In the genomic region with DNA sequence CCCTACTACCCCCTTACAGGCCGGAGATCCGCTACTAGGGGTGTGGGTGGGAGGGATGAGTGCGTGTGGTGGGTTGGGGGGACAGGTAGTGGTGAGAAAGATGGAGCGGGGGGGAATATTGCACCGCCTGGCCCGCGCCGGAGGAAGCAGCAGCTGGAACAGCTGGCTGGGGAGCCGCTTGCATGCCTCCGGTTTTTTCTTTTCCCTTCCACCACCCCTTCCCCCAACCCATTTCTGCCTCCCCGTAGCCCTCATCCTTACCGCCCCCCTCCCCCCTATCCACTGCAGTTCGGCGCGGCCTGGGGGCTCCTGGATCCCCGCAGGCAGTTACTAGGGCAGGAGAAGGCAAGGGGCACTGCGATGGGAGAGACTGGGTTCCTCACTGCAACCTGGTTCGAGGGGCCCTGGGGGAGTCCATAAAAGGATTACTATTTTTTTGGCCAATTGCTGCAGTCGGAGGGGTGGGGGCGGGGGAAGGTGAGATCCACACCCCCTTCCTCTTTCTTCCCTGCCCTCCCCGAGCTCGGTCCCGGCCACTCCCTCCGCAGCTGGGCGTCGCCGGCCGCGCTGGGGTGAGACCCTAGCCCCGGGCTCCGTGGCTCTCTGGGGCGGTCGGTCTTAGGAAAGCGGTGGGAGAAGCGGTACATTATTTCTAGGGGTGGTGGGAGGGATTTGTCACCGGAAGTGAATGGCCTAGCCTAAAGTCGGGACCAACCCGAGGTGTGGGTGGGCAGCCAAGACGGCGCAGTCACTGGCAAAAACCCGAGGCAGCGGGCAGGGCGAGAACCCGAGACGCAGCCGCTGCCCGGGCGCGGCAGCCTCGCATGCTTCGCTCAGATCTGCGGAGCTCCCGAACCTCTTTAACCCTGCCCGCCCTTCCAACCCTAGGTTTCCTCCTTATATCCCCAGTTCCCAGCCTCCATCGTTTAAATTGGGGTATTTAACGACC, we compare ENCODE assay signal across 1 cellular context.
A peak's percentile ranks its signal among the peaks of the same experiment; 100 is the strongest.
TF ChIP-seq lines count a peak whose summit lies in the region.

No MANE protein-coding gene starts in this region.

TF ChIP-seq in HepG2, 621 proteins besides CTCF, POLR2A, EP300 and RAD21 (continued from another document and continues in another):
- TF ChIP-seq, protein P1, sequence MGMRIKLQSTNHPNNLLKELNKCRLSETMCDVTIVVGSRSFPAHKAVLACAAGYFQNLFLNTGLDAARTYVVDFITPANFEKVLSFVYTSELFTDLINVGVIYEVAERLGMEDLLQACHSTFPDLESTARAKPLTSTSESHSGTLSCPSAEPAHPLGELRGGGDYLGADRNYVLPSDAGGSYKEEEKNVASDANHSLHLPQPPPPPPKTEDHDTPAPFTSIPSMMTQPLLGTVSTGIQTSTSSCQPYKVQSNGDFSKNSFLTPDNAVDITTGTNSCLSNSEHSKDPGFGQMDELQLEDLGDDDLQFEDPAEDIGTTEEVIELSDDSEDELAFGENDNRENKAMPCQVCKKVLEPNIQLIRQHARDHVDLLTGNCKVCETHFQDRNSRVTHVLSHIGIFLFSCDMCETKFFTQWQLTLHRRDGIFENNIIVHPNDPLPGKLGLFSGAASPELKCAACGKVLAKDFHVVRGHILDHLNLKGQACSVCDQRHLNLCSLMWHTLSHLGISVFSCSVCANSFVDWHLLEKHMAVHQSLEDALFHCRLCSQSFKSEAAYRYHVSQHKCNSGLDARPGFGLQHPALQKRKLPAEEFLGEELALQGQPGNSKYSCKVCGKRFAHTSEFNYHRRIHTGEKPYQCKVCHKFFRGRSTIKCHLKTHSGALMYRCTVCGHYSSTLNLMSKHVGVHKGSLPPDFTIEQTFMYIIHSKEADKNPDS (CRISPR knock-in tag; IDR thresholded peaks at IDR 0.05) = no peak; the same call in 1 of the 2 replicates
- TF ChIP-seq ZFAT (CRISPR knock-in tag; conservative IDR thresholded peaks at IDR 0.05) (no peak), DPF2 (CRISPR knock-in tag; IDR thresholded peaks at IDR 0.05; ENCODE audit: borderline replicate concordance, low read depth) (0 out of 2 replicates have a peak, but pooled peaks have one; percentile 12), ZNF780A (CRISPR knock-in tag; IDR thresholded peaks at IDR 0.05) (peak; percentile 11; the same call in 1 of the 2 replicates), ATAD3A (CRISPR knock-in tag; IDR thresholded peaks at IDR 0.05) (no peak), MYNN (CRISPR knock-in tag; IDR thresholded peaks at IDR 0.05; ENCODE audit: low read depth) (no peak), ZSCAN31 (CRISPR knock-in tag; IDR thresholded peaks at IDR 0.05; ENCODE audit: low read depth) (peak; percentile 90), GABPB1 (CRISPR knock-in tag; IDR thresholded peaks at IDR 0.05) (peak; percentile 95), MEIS2 (CRISPR knock-in tag; IDR thresholded peaks at IDR 0.05) (0 out of 2 replicates have a peak, but pooled peaks have one; percentile 52), GZF1 (CRISPR knock-in tag; IDR thresholded peaks at IDR 0.05) (no peak), DMAP1 (CRISPR knock-in tag; IDR thresholded peaks at IDR 0.05) (peak; percentile 77), ZNF788 (CRISPR knock-in tag; IDR thresholded peaks at IDR 0.05; ENCODE audit: borderline replicate concordance) (peak; percentile 43; the same call in 1 of the 2 replicates), ZNF143 (CRISPR knock-in tag; IDR thresholded peaks at IDR 0.05) (no peak), SRSF4 (IDR thresholded peaks at IDR 0.05; ENCODE audit: low read depth, low read length, poor library complexity, severe bottlenecking) (no peak), RBFOX2 (IDR thresholded peaks at IDR 0.05; ENCODE audit: low read depth, low read length) (peak; percentile 95)
- TF ChIP-seq, protein P2, sequence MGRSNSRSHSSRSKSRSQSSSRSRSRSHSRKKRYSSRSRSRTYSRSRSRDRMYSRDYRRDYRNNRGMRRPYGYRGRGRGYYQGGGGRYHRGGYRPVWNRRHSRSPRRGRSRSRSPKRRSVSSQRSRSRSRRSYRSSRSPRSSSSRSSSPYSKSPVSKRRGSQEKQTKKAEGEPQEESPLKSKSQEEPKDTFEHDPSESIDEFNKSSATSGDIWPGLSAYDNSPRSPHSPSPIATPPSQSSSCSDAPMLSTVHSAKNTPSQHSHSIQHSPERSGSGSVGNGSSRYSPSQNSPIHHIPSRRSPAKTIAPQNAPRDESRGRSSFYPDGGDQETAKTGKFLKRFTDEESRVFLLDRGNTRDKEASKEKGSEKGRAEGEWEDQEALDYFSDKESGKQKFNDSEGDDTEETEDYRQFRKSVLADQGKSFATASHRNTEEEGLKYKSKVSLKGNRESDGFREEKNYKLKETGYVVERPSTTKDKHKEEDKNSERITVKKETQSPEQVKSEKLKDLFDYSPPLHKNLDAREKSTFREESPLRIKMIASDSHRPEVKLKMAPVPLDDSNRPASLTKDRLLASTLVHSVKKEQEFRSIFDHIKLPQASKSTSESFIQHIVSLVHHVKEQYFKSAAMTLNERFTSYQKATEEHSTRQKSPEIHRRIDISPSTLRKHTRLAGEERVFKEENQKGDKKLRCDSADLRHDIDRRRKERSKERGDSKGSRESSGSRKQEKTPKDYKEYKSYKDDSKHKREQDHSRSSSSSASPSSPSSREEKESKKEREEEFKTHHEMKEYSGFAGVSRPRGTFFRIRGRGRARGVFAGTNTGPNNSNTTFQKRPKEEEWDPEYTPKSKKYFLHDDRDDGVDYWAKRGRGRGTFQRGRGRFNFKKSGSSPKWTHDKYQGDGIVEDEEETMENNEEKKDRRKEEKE (IDR thresholded peaks at IDR 0.05) = no peak
- TF ChIP-seq, protein P3, sequence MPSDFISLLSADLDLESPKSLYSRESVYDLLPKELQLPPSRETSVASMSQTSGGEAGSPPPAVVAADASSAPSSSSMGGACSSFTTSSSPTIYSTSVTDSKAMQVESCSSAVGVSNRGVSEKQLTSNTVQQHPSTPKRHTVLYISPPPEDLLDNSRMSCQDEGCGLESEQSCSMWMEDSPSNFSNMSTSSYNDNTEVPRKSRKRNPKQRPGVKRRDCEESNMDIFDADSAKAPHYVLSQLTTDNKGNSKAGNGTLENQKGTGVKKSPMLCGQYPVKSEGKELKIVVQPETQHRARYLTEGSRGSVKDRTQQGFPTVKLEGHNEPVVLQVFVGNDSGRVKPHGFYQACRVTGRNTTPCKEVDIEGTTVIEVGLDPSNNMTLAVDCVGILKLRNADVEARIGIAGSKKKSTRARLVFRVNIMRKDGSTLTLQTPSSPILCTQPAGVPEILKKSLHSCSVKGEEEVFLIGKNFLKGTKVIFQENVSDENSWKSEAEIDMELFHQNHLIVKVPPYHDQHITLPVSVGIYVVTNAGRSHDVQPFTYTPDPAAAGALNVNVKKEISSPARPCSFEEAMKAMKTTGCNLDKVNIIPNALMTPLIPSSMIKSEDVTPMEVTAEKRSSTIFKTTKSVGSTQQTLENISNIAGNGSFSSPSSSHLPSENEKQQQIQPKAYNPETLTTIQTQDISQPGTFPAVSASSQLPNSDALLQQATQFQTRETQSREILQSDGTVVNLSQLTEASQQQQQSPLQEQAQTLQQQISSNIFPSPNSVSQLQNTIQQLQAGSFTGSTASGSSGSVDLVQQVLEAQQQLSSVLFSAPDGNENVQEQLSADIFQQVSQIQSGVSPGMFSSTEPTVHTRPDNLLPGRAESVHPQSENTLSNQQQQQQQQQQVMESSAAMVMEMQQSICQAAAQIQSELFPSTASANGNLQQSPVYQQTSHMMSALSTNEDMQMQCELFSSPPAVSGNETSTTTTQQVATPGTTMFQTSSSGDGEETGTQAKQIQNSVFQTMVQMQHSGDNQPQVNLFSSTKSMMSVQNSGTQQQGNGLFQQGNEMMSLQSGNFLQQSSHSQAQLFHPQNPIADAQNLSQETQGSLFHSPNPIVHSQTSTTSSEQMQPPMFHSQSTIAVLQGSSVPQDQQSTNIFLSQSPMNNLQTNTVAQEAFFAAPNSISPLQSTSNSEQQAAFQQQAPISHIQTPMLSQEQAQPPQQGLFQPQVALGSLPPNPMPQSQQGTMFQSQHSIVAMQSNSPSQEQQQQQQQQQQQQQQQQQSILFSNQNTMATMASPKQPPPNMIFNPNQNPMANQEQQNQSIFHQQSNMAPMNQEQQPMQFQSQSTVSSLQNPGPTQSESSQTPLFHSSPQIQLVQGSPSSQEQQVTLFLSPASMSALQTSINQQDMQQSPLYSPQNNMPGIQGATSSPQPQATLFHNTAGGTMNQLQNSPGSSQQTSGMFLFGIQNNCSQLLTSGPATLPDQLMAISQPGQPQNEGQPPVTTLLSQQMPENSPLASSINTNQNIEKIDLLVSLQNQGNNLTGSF (CRISPR knock-in tag; IDR thresholded peaks at IDR 0.05) = peak; percentile 53; the same call in 1 of the 2 replicates
- TF ChIP-seq, protein P4, sequence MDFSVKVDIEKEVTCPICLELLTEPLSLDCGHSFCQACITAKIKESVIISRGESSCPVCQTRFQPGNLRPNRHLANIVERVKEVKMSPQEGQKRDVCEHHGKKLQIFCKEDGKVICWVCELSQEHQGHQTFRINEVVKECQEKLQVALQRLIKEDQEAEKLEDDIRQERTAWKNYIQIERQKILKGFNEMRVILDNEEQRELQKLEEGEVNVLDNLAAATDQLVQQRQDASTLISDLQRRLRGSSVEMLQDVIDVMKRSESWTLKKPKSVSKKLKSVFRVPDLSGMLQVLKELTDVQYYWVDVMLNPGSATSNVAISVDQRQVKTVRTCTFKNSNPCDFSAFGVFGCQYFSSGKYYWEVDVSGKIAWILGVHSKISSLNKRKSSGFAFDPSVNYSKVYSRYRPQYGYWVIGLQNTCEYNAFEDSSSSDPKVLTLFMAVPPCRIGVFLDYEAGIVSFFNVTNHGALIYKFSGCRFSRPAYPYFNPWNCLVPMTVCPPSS (IDR thresholded peaks at IDR 0.05) = no peak
- TF ChIP-seq, protein P5, sequence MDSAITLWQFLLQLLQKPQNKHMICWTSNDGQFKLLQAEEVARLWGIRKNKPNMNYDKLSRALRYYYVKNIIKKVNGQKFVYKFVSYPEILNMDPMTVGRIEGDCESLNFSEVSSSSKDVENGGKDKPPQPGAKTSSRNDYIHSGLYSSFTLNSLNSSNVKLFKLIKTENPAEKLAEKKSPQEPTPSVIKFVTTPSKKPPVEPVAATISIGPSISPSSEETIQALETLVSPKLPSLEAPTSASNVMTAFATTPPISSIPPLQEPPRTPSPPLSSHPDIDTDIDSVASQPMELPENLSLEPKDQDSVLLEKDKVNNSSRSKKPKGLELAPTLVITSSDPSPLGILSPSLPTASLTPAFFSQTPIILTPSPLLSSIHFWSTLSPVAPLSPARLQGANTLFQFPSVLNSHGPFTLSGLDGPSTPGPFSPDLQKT (CRISPR knock-in tag; IDR thresholded peaks at IDR 0.05; ENCODE audit: borderline replicate concordance) = no peak
- TF ChIP-seq, protein P6, sequence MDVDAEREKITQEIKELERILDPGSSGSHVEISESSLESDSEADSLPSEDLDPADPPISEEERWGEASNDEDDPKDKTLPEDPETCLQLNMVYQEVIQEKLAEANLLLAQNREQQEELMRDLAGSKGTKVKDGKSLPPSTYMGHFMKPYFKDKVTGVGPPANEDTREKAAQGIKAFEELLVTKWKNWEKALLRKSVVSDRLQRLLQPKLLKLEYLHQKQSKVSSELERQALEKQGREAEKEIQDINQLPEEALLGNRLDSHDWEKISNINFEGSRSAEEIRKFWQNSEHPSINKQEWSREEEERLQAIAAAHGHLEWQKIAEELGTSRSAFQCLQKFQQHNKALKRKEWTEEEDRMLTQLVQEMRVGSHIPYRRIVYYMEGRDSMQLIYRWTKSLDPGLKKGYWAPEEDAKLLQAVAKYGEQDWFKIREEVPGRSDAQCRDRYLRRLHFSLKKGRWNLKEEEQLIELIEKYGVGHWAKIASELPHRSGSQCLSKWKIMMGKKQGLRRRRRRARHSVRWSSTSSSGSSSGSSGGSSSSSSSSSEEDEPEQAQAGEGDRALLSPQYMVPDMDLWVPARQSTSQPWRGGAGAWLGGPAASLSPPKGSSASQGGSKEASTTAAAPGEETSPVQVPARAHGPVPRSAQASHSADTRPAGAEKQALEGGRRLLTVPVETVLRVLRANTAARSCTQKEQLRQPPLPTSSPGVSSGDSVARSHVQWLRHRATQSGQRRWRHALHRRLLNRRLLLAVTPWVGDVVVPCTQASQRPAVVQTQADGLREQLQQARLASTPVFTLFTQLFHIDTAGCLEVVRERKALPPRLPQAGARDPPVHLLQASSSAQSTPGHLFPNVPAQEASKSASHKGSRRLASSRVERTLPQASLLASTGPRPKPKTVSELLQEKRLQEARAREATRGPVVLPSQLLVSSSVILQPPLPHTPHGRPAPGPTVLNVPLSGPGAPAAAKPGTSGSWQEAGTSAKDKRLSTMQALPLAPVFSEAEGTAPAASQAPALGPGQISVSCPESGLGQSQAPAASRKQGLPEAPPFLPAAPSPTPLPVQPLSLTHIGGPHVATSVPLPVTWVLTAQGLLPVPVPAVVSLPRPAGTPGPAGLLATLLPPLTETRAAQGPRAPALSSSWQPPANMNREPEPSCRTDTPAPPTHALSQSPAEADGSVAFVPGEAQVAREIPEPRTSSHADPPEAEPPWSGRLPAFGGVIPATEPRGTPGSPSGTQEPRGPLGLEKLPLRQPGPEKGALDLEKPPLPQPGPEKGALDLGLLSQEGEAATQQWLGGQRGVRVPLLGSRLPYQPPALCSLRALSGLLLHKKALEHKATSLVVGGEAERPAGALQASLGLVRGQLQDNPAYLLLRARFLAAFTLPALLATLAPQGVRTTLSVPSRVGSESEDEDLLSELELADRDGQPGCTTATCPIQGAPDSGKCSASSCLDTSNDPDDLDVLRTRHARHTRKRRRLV (CRISPR knock-in tag; IDR thresholded peaks at IDR 0.05) = peak; percentile 36; the same call in 1 of the 2 replicates
- TF ChIP-seq, protein P7, sequence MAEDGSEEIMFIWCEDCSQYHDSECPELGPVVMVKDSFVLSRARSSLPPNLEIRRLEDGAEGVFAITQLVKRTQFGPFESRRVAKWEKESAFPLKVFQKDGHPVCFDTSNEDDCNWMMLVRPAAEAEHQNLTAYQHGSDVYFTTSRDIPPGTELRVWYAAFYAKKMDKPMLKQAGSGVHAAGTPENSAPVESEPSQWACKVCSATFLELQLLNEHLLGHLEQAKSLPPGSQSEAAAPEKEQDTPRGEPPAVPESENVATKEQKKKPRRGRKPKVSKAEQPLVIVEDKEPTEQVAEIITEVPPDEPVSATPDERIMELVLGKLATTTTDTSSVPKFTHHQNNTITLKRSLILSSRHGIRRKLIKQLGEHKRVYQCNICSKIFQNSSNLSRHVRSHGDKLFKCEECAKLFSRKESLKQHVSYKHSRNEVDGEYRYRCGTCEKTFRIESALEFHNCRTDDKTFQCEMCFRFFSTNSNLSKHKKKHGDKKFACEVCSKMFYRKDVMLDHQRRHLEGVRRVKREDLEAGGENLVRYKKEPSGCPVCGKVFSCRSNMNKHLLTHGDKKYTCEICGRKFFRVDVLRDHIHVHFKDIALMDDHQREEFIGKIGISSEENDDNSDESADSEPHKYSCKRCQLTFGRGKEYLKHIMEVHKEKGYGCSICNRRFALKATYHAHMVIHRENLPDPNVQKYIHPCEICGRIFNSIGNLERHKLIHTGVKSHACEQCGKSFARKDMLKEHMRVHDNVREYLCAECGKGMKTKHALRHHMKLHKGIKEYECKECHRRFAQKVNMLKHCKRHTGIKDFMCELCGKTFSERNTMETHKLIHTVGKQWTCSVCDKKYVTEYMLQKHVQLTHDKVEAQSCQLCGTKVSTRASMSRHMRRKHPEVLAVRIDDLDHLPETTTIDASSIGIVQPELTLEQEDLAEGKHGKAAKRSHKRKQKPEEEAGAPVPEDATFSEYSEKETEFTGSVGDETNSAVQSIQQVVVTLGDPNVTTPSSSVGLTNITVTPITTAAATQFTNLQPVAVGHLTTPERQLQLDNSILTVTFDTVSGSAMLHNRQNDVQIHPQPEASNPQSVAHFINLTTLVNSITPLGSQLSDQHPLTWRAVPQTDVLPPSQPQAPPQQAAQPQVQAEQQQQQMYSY (CRISPR knock-in tag; IDR thresholded peaks at IDR 0.05) = no peak
- TF ChIP-seq, protein P8, sequence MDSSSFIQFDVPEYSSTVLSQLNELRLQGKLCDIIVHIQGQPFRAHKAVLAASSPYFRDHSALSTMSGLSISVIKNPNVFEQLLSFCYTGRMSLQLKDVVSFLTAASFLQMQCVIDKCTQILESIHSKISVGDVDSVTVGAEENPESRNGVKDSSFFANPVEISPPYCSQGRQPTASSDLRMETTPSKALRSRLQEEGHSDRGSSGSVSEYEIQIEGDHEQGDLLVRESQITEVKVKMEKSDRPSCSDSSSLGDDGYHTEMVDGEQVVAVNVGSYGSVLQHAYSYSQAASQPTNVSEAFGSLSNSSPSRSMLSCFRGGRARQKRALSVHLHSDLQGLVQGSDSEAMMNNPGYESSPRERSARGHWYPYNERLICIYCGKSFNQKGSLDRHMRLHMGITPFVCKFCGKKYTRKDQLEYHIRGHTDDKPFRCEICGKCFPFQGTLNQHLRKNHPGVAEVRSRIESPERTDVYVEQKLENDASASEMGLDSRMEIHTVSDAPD (CRISPR knock-in tag; IDR thresholded peaks at IDR 0.05) = peak; percentile 50; the same call in 1 of the 2 replicates
